Comparison of ENCODE assay signal across 8 cellular contexts in the genomic region with DNA sequence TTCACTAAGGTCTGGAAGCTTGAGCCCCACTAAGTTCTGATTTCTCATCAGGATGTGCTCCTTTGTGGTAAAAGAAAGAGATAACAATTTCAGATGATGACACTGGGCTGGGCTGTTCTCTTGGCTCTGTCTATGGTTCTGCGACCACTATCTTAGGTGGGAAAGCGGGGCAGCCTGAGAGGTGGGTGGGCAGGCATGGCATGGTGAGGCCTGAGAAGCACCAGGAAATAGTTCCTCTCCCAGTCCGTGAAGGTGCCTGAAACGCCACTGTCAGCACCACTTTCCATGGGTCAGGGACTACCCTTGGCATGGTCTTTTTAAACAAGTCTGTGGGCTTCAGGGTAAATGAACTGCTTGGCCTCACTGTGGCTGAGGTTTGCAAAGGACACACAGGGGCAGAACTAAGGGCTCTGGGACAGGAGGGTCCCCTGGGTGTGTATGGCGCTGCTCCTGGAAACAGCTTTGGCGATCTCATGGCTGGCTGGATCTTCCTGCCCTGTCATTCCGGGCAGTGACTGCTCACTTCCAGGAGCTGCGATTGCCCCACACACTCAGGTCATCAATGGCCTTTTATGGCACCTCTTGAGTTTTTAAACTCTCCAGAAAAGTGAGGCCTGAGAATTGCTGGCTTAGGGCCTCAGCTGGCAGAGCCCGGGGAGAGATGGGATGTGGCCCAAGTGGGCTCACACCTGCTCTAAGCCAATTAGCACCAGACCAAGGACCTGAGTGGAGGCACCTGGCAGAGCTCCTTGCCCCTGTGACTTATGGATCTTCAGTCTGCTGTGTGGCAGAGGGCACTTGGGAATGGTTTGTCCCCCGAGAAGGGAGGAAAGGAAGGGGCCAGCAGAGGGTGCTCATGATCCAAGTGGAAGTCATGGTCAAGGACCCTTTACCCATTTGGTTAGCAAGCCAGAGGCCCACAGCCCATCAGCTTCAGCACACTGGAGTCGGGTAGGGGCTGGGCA. TPM values are rescaled to one million over a fixed set of nuclear protein-coding genes. Genes with fewer than 3 reads are reported as not detected.
DNase-seq lines count a peak whose midpoint lies in the region; ATAC-seq and TF ChIP-seq lines count a peak whose summit lies in the region.

No MANE protein-coding gene starts in this region.

- DNase-seq in cardiac muscle cell (ENCODE audit: low read depth in 1 of 2, low spot score in 1 of 2): peak; percentile 38 to 40
- DNase-seq in cardiac septum (ENCODE audit: low spot score): no peak
- peak; percentile 3 for DNase-seq in NCI-H524 treated with DMSO at 0.1 percent for 48 hours (lab: John Stamatoyannopoulos, UW)
- no peak for DNase-seq in chondrocyte (ENCODE audit: low spot score)
- DNase-seq in myocyte (ENCODE audit: low read depth): peak; percentile 41

- no peak overlapping the region for H3K27ac ChIP-seq in cardiac muscle cell

- intact Hi-C loops in cardiac septum (cut with DNase I): loop anchor here (10.0 kb wide), 1 partner anchor 111 kb away; no protein-coding TSS in a partner anchor

- no peak overlapping the region for H3K4me3 Mint-ChIP-seq in chondrocyte (ENCODE audit: unreplicated experiment)

- H3K4me1 ChIP-seq in cardiac muscle cell (ENCODE audit: low read depth): no peaks in the 10 kb centered on the region

- peak overlapping the region; percentile 22 for H3K27ac Mint-ChIP-seq in chondrocyte (ENCODE audit: unreplicated experiment)

- H3K36me3 ChIP-seq in cardiac muscle cell: no peaks in the 10 kb centered on the region

- no peaks in the 10 kb centered on the region for H3K27me3 Mint-ChIP-seq in chondrocyte (ENCODE audit: low read depth)

- no peaks in the 10 kb centered on the region for H3K9me3 ChIP-seq in cardiac muscle cell (ENCODE audit: low read depth)

- H3K4me3 ChIP-seq in cardiac muscle cell: no peak overlapping the region

- no peaks in the 10 kb centered on the region for H3K9me3 Mint-ChIP-seq in chondrocyte (ENCODE audit: low read depth)

- ATAC-seq in esophagus mucosa (no peak), HG03565 (IDR thresholded peaks at IDR 0.05; ENCODE audit: unreplicated experiment) (no peak), HG03378 (IDR thresholded peaks at IDR 0.05; ENCODE audit: unreplicated experiment) (no peak)

- no peaks in the 10 kb centered on the region for H3K4me1 Mint-ChIP-seq in chondrocyte (ENCODE audit: low read depth)

- peaks cover 16% of the 10 kb centered on the region for H3K36me3 Mint-ChIP-seq in chondrocyte (ENCODE audit: low read depth)

- TF ChIP-seq CTCF in cardiac muscle cell (IDR thresholded peaks at IDR 0.05; ENCODE audit: low read depth, low read length): peak; percentile 50
- peak; percentile 76 for TF ChIP-seq CTCF in chondrocyte (IDR thresholded peaks at IDR 0.05)

- H3K27me3 ChIP-seq in cardiac muscle cell: no peaks in the 10 kb centered on the region

RNA-seq across cellular contexts. Expression of a gene that starts 55.6 kb away (rescaled TPM):
- total RNA-seq in cardiac muscle cell (not detected in 2 replicates), cardiac septum (15.2 TPM), chondrocyte (1.2 to 5.2 TPM (median 3.5 TPM) in 3 replicates), myocyte (not detected in 2 replicates), esophagus mucosa (2.7 TPM)
- polyA plus RNA-seq in cardiac muscle cell: not detected in 2 replicates
- polyA plus RNA-seq in myocyte (2012): not detected

Comparison
In these comparisons a context has a peak if more than half of its experiments do, and no peak if none do; other contexts are left out.
1. DNase-seq: peak in cardiac muscle cell (2 of 2), NCI-H524 treated with DMSO at 0.1 percent for 48 hours (single experiment) and myocyte (single experiment); none in cardiac septum (single experiment) and chondrocyte (single experiment).